Comparison of ENCODE assay signal across 8 cellular contexts in the genomic region with DNA sequence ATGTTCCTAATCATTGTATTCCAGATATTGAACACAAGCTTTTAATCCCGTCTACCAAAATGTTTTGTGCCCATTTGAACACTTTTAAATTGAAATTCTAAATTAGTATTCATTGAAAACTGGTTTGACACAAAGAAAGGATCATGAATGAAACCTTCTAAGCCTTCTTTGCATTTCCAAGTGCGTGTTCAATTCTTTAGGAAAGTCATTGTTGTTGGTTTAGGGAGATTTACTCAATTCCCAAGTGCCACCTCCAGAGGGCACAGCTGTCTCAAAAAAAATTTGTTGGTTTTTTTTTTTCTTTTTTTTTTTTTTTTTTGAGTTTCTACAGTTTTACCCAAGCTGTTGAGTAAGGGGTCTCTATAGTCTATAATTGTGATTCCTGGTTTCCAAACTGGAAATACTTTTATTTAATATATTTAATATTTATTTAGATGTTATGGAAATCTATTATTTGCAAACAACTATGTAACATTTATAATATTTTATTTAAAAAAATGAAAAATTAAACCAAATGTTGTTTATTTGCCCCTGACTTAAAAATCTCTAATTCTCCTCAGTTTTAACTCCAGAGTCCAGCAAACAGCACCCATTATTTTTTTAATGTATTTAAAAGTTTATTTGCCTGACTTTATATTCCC.
DNase-seq lines count a peak whose midpoint lies in the region; ATAC-seq, FAIRE-seq and TF ChIP-seq lines count a peak whose summit lies in the region.

No MANE protein-coding gene starts in this region.

- no peaks in the 10 kb centered on the region for H3K27me3 ChIP-seq in Loucy (ENCODE audit: insufficient read depth, low read length, poor library complexity, severe bottlenecking)
- peaks cover 17% of the 10 kb centered on the region for H3K27me3 ChIP-seq in hepatocyte
- H3K27me3 ChIP-seq in suprapubic skin, result peaks cover 7% of the 10 kb centered on the region

- peaks cover 3% of the 10 kb centered on the region for H3K4me1 Mint-ChIP-seq in activated CD4-positive, alpha-beta T cell treated with anti-CD3 and anti-CD28 coated beads, Interleukin-2, amount 10 ng/mL, durations not matched to agents 7 days and 5 days

- H3K4me3 Mint-ChIP-seq in activated CD4-positive, alpha-beta T cell treated with anti-CD3 and anti-CD28 coated beads, Interleukin-2, amount 10 ng/mL, durations not matched to agents 7 days and 5 days, result no peak overlapping the region

- H3K4me3 ChIP-seq in Loucy (ENCODE audit: low read length, poor library complexity, severe bottlenecking), result no peak overlapping the region
- no peak overlapping the region for H3K4me3 ChIP-seq in hepatocyte
- H3K4me3 ChIP-seq in suprapubic skin, result no peak overlapping the region

- H4K20me1 ChIP-seq in Loucy (ENCODE audit: insufficient read depth, low read length, poor library complexity, severe bottlenecking) (no peaks in the 10 kb centered on the region), hepatocyte (ENCODE audit: insufficient read depth, poor library complexity, severe bottlenecking) (no peaks in the 10 kb centered on the region)

- TF ChIP-seq POLR2A in suprapubic skin (IDR thresholded peaks at IDR 0.05), result no peak

- H3F3A ChIP-seq in Loucy (ENCODE audit: low read depth), result no peaks in the 10 kb centered on the region

- no peaks in the 10 kb centered on the region for H3K9me2 ChIP-seq in Loucy (replicated peaks; ENCODE audit: low read depth, low read length)
- no peaks in the 10 kb centered on the region for H3K9me2 ChIP-seq in hepatocyte (replicated peaks; ENCODE audit: insufficient read depth)

- CTCF ChIA-PET in activated CD4-positive, alpha-beta T cell treated with anti-CD3 and anti-CD28 coated beads, Interleukin-2, amount 10 ng/mL, durations not matched to agents 7 days and 5 days (lab: Charles Lee), result interaction anchor here (0.9 kb wide), 1 partner anchor 9 kb away, joined by 3 read pairs; no protein-coding TSS in a partner anchor

- TF ChIP-seq CTCF in Loucy (conservative IDR thresholded peaks at IDR 0.05; ENCODE audit: low read length), result peak; percentile 66
- TF ChIP-seq CTCF in hepatocyte (IDR thresholded peaks at IDR 0.05; ENCODE audit: poor library complexity), result peak; percentile 66
- TF ChIP-seq CTCF in suprapubic skin (IDR thresholded peaks at IDR 0.05), result no peak

- no peak for TF ChIP-seq EP300 in suprapubic skin (IDR thresholded peaks at IDR 0.05)

- DNase-seq in activated CD4-positive, alpha-beta T cell treated with anti-CD3 and anti-CD28 coated beads, Interleukin-2, amount 10 ng/mL, durations not matched to agents 7 days and 5 days, result peak; percentile 20
- no peak for DNase-seq in activated CD4-positive, alpha-beta T cell treated with anti-CD3 and anti-CD28 coated beads for 4 hours
- DNase-seq in hepatocyte (ENCODE audit: low spot score) (peak; percentile 49), suprapubic skin (ENCODE audit: low spot score in 2 of 2) (no peak), OCI-M2 (lab: John Stamatoyannopoulos, UW; ENCODE audit: unreplicated experiment) (no peak)

- H2AFZ ChIP-seq in Loucy (ENCODE audit: low read length), result no peak overlapping the region
- no peak overlapping the region for H2AFZ ChIP-seq in hepatocyte

- H3K4me2 ChIP-seq in Loucy (ENCODE audit: low read depth, low read length, poor library complexity, severe bottlenecking) (no peak overlapping the region), hepatocyte (no peak overlapping the region)

- H3K9me3 ChIP-seq in Loucy (ENCODE audit: insufficient read depth, low read depth, low read length) (no peaks in the 10 kb centered on the region), hepatocyte (ENCODE audit: low read depth) (no peaks in the 10 kb centered on the region), suprapubic skin (no peaks in the 10 kb centered on the region)

- POLR2A ChIA-PET in activated CD4-positive, alpha-beta T cell treated with anti-CD3 and anti-CD28 coated beads, Interleukin-2, amount 10 ng/mL, durations not matched to agents 7 days and 5 days (lab: Charles Lee), result no interaction called here

- no peak overlapping the region for H3K27ac Mint-ChIP-seq in activated CD4-positive, alpha-beta T cell treated with anti-CD3 and anti-CD28 coated beads, Interleukin-2, amount 10 ng/mL, durations not matched to agents 7 days and 5 days

- no peak for ATAC-seq in GM18873 (IDR thresholded peaks at IDR 0.05; ENCODE audit: low FRiP score, unreplicated experiment)

- peak; percentile 77 for FAIRE-seq in TTC549 (lab: Jason Lieb, UNC)

- H3K79me2 ChIP-seq in Loucy (ENCODE audit: insufficient read depth, low read length), result no peaks in the 10 kb centered on the region
- no peaks in the 10 kb centered on the region for H3K79me2 ChIP-seq in hepatocyte

- 18% methylated on average over 2 of the region's 2 CpGs for WGBS in hepatocyte (ENCODE audit: low lambda C conversion rate, missing lambda C conversion rate)
- 39% methylated on average over 2 of the region's 2 CpGs for WGBS in suprapubic skin

- no peak overlapping the region for H3K9ac ChIP-seq in Loucy (ENCODE audit: low read depth, low read length, poor library complexity, severe bottlenecking)

- peaks cover 24% of the 10 kb centered on the region for H3K27me3 Mint-ChIP-seq in activated CD4-positive, alpha-beta T cell treated with anti-CD3 and anti-CD28 coated beads, Interleukin-2, amount 10 ng/mL, durations not matched to agents 7 days and 5 days

- H3K36me3 ChIP-seq in Loucy (ENCODE audit: insufficient read depth, low read length) (no peaks in the 10 kb centered on the region), hepatocyte (replicated peaks; ENCODE audit: insufficient read depth, low read depth) (no peaks in the 10 kb centered on the region), suprapubic skin (no peaks in the 10 kb centered on the region)

- H3K4me1 ChIP-seq in Loucy (ENCODE audit: insufficient read depth, low read length, poor library complexity, severe bottlenecking) (no peaks in the 10 kb centered on the region), hepatocyte (ENCODE audit: insufficient read depth) (no peaks in the 10 kb centered on the region), suprapubic skin (peaks cover 7% of the 10 kb centered on the region)

- no peaks in the 10 kb centered on the region for H3K36me3 Mint-ChIP-seq in activated CD4-positive, alpha-beta T cell treated with anti-CD3 and anti-CD28 coated beads, Interleukin-2, amount 10 ng/mL, durations not matched to agents 7 days and 5 days (ENCODE audit: low read depth)

- no peaks in the 10 kb centered on the region for H3K9me3 Mint-ChIP-seq in activated CD4-positive, alpha-beta T cell treated with anti-CD3 and anti-CD28 coated beads, Interleukin-2, amount 10 ng/mL, durations not matched to agents 7 days and 5 days

- H3K27ac ChIP-seq in hepatocyte, result no peak overlapping the region
- no peak overlapping the region for H3K27ac ChIP-seq in suprapubic skin

Comparison
In these comparisons a context has a peak if more than half of its experiments do, and no peak if none do; other contexts are left out.
1. DNase-seq: peak in activated CD4-positive, alpha-beta T cell treated with anti-CD3 and anti-CD28 coated beads, Interleukin-2, amount 10 ng/mL, durations not matched to agents 7 days and 5 days (single experiment) and hepatocyte (single experiment); none in activated CD4-positive, alpha-beta T cell treated with anti-CD3 and anti-CD28 coated beads for 4 hours (0 of 2), suprapubic skin (0 of 2) and OCI-M2 (single experiment).
2. CTCF ChIP-seq: peak in Loucy (single experiment) and hepatocyte (single experiment); none in suprapubic skin (0 of 2).